In the genomic region with DNA sequence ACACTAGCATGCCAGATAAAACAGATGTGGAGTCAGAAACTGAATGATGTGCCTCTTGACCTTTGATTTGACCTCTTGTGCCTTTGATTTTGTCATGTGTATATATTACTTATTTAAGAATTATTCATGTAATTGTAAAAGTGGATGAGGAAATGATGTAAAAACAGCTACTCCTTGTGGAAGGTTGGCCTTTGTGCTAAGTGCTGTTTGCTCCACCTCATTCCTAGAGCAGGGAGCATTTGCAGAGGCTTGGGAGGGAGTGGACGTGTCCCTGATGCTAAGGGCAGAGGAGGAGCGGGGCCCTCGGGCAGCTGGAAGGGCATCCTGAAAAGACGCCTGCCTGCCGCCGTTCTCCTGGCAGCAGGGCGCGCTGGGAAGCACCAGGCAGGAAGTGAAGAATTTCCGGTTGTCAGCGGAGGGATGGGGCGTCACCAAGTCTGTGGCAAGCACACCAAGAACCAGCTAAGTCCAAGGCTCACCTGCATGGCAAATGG, we compare ENCODE assay signal across 10 cellular contexts.
DNase-seq lines count a peak whose midpoint lies in the region; ATAC-seq and TF ChIP-seq lines count a peak whose summit lies in the region.
"Had no signal": no experiment of that assay in that cellular context is flagged by ENCODE, and none has a peak within 500 bp of the region (broad histone marks: within the 10 kb centered on the region; RNA-seq: fewer than 3 reads in every experiment).

No MANE protein-coding gene starts in this region.

- H3K27ac ChIP-seq in CD4-positive, CD25-positive, alpha-beta regulatory T cell (ENCODE audit: insufficient read depth, low read length, poor library complexity, severe bottlenecking): no peak overlapping the region

- H3K36me3 Mint-ChIP-seq in CD4-positive, CD25-positive, alpha-beta regulatory T cell: no peaks in the 10 kb centered on the region
- no peaks in the 10 kb centered on the region for H3K36me3 Mint-ChIP-seq in central memory CD8-positive, alpha-beta T cell (ENCODE audit: insufficient read depth)

- peak overlapping the region; percentile 68 to 79 (median 73) for H3K4me3 Mint-ChIP-seq in CD4-positive, CD25-positive, alpha-beta regulatory T cell
- H3K4me3 Mint-ChIP-seq in central memory CD8-positive, alpha-beta T cell: peak overlapping the region; percentile 74

- H3K4me1 ChIP-seq in CD4-positive, CD25-positive, alpha-beta regulatory T cell (ENCODE audit: control insufficient read depth, insufficient read depth, low read length, poor library complexity, severe bottlenecking): peaks cover 13% of the 10 kb centered on the region

- H3K9me3 ChIP-seq in CD4-positive, CD25-positive, alpha-beta regulatory T cell (ENCODE audit: control insufficient read depth in 2 of 2, low read length in 2 of 2): no peaks in the 10 kb centered on the region
- H3K9me3 ChIP-seq: Peyer's patch, transverse colon had no signal

- ATAC-seq in CD4-positive, CD25-positive, alpha-beta regulatory T cell (ENCODE audit: low read depth in 2 of 2): peak in 1 of 2 donors; percentile 53
- ATAC-seq in central memory CD8-positive, alpha-beta T cell (replicated peaks; ENCODE audit: extremely low read depth, poor library complexity, severe bottlenecking): no peak
- peak; percentile 54 for ATAC-seq in omental fat pad (ENCODE audit: low FRiP score)
- no peak for ATAC-seq in HG03469 (IDR thresholded peaks at IDR 0.05; ENCODE audit: unreplicated experiment)

- peaks cover 8 to 25% (median 15%) of the 10 kb centered on the region in 4 donors for H3K4me1 Mint-ChIP-seq in CD4-positive, CD25-positive, alpha-beta regulatory T cell
- H3K4me1 Mint-ChIP-seq in central memory CD8-positive, alpha-beta T cell: peaks cover 23% of the 10 kb centered on the region

- peaks cover 0 to 4% (median 1%) of the 10 kb centered on the region in 7 donors for H3K9me3 Mint-ChIP-seq in CD4-positive, CD25-positive, alpha-beta regulatory T cell
- no peaks in the 10 kb centered on the region for H3K9me3 Mint-ChIP-seq in central memory CD8-positive, alpha-beta T cell

- peak in 1 of 3 donors; percentile 61 for DNase-seq in CD4-positive, CD25-positive, alpha-beta regulatory T cell
- DNase-seq in MV-4-11 (lab: John Stamatoyannopoulos, UW): peak; percentile 35
- no peak for DNase-seq in central memory CD8-positive, alpha-beta T cell (ENCODE audit: low spot score in 2 of 2)
- DNase-seq in omental fat pad (ENCODE audit: low spot score): no peak
- no peak for DNase-seq in epidermal melanocyte (ENCODE audit: insufficient read length, low spot score)
- no peak for DNase-seq in NCI-H2196 (lab: John Stamatoyannopoulos, UW; ENCODE audit: unreplicated experiment)
- DNase-seq in NCI-H1105 treated with DMSO at 0.1 percent for 48 hours (lab: John Stamatoyannopoulos, UW): no peak
- DNase-seq: transverse colon had no signal

- H3K4me3 ChIP-seq in CD4-positive, CD25-positive, alpha-beta regulatory T cell (ENCODE audit: low read depth, low read length): peak overlapping the region; percentile 61
- H3K4me3 ChIP-seq: Peyer's patch, transverse colon had no signal

- TF ChIP-seq CTCF in omental fat pad (IDR thresholded peaks at IDR 0.05): no peak

- no peaks in the 10 kb centered on the region for H3K36me3 ChIP-seq in CD4-positive, CD25-positive, alpha-beta regulatory T cell (ENCODE audit: control insufficient read depth, insufficient read depth, low read length)
- H3K36me3 ChIP-seq: Peyer's patch, transverse colon had no signal

- no peaks in the 10 kb centered on the region for H3K27me3 ChIP-seq in CD4-positive, CD25-positive, alpha-beta regulatory T cell (ENCODE audit: control insufficient read depth, insufficient read depth, low read length)
- H3K27me3 ChIP-seq: Peyer's patch, transverse colon had no signal

- H3K27ac Mint-ChIP-seq in CD4-positive, CD25-positive, alpha-beta regulatory T cell: peak overlapping the region; percentile 52 to 91 (median 81)
- peak overlapping the region; percentile 60 for H3K27ac Mint-ChIP-seq in central memory CD8-positive, alpha-beta T cell (ENCODE audit: low read depth)

- H3K27me3 Mint-ChIP-seq in CD4-positive, CD25-positive, alpha-beta regulatory T cell: peaks cover 10% of the 10 kb centered on the region
- no peaks in the 10 kb centered on the region for H3K27me3 Mint-ChIP-seq in central memory CD8-positive, alpha-beta T cell
